10 cellular contexts compared by ENCODE assay signal in genomic region chr3:114307222-114307840, GRCh38.
DNase-seq lines count a peak whose midpoint lies in the region; ATAC-seq and TF ChIP-seq lines count a peak whose summit lies in the region.
"Had no signal": no experiment of that assay in that cellular context is flagged by ENCODE, and none has a peak within 500 bp of the region (broad histone marks: within the 10 kb centered on the region; RNA-seq: fewer than 3 reads in every experiment).

No MANE protein-coding gene starts in this region.

- H3K27ac ChIP-seq in effector memory CD4-positive, alpha-beta T cell (ENCODE audit: insufficient read depth, low read length, poor library complexity, severe bottlenecking), result peak overlapping the region; percentile 72
- H3K27ac ChIP-seq: SK-N-MC had no signal

- ATAC-seq in GM18858 (IDR thresholded peaks at IDR 0.05; ENCODE audit: unreplicated experiment), result peak; percentile 44
- ATAC-seq in GM21423 (IDR thresholded peaks at IDR 0.05; ENCODE audit: unreplicated experiment), result peak; percentile 39
- ATAC-seq in HG03520 (IDR thresholded peaks at IDR 0.05; ENCODE audit: unreplicated experiment), result peak; percentile 43
- ATAC-seq in GM18505 (IDR thresholded peaks at IDR 0.05; ENCODE audit: unreplicated experiment), result no peak

- DNase-seq in effector memory CD4-positive, alpha-beta T cell, result no peak
- DNase-seq in COLO829 (ENCODE audit: low spot score) (no peak), GDM1 (lab: John Stamatoyannopoulos, UW) (no peak), HUDEP-2 (lab: John Stamatoyannopoulos, UW; ENCODE audit: unreplicated experiment in 76 of 76) (no peak)
- DNase-seq: endodermal cell had no signal

- H3K36me3 ChIP-seq in effector memory CD4-positive, alpha-beta T cell (ENCODE audit: control insufficient read depth, insufficient read depth, low read length), result no peaks in the 10 kb centered on the region

- H3K4me1 ChIP-seq in effector memory CD4-positive, alpha-beta T cell (ENCODE audit: control insufficient read depth, insufficient read depth, low read length, poor library complexity, severe bottlenecking), result peaks cover 25% of the 10 kb centered on the region

- H3K9me3 ChIP-seq in effector memory CD4-positive, alpha-beta T cell (ENCODE audit: control insufficient read depth, low read length), result no peaks in the 10 kb centered on the region

- no peaks in the 10 kb centered on the region for H3K27me3 ChIP-seq in effector memory CD4-positive, alpha-beta T cell (replicated peaks; ENCODE audit: control insufficient read depth, insufficient read depth, low read length, poor library complexity, severe bottlenecking)

- TF ChIP-seq POLR2A in GM18505 (IDR thresholded peaks at IDR 0.05; ENCODE audit: borderline replicate concordance, extremely low read depth, insufficient read depth, insufficient read length), result no peak

- no peak overlapping the region for H3K4me3 ChIP-seq in effector memory CD4-positive, alpha-beta T cell (ENCODE audit: insufficient read depth, low read depth, low read length, poor library complexity, severe bottlenecking)
- H3K4me3 ChIP-seq: SK-N-MC had no signal
